Comparison of ENCODE assay signal across 10 cellular contexts in genomic region chr20:38937978-38938473, GRCh38.
"Had no signal": no experiment of that assay in that cellular context is flagged by ENCODE, and none has a peak within 500 bp of the region (broad histone marks: within the 10 kb centered on the region; RNA-seq: fewer than 3 reads in every experiment).

No MANE protein-coding gene starts in this region.

- H3K4me3 ChIP-seq: hepatocyte, ovary, tibial artery, vagina had no signal

- H3K9me3 ChIP-seq: ovary, tibial artery, vagina had no signal

- ATAC-seq: activated T-cell treated with anti-CD3 and anti-CD28 coated beads, Interleukin-2, amount 50 U/mL, for 72 hours had no signal

- DNase-seq: activated CD4-positive, alpha-beta memory T cell treated with anti-CD3 and anti-CD28 coated beads for 36 hours; activated naive CD4-positive, alpha-beta T cell; activated T-cell treated with anti-CD3 and anti-CD28 coated beads, Interleukin-2, amount 50 U/mL, for 72 hours; aorta; ovary; stimulated activated CD4-positive, alpha-beta T cell treated with anti-CD3 and anti-CD28 coated beads, Interleukin-15, amount 100 ng/mL, for 24 hours; T-helper 9 cell; tibial artery had no signal

- H3K27ac ChIP-seq: hepatocyte, ovary, tibial artery, vagina had no signal

- H3K36me3 ChIP-seq: ovary, tibial artery, vagina had no signal

- H3K27me3 ChIP-seq: hepatocyte, ovary, tibial artery, vagina had no signal

- H3K4me1 ChIP-seq: tibial artery, vagina had no signal
